1 cellular context compared by ENCODE assay signal in the genomic region with DNA sequence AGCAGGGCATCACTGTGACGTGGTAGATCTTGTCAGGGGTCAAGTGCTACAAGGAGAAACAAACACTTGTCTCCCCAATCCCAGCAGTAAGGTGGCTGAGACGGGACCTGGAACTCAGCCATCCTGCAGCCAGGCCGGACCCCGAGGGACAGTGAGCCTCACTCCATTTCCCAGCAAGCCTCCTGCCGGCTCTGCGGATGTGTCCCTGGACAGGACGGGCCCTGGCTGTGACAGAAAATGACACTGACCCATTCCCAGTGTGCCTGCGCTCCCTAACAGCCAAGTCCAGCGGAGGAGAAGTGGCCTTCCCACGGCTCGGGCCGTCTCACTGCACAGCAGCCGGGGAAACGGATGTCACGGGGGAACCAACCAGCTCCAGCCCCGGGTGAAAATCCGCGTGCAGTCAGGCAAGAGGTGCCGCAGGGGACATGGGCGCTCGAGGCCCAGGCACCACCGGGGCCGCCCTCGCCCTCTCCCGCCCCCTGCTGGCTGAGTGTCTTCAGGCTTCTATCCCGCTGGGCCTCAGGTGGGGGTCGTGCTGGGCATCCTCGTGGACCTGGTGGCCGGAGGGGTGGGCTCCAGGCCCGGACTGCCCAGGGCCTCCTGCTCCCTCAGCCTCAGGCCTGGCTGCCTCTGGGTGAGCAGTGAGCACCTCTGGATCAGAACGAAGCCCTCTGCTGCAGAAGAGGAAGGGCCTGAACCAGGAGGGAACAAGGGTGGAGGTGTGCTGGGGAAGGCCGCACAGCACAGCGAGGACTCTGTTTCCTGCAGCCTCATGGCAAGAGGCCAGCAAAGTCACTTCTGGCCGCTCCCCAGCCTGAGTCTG.
TF ChIP-seq lines count a peak whose summit lies in the region.

No MANE protein-coding gene starts in this region.

TF ChIP-seq in endothelial cell of umbilical vein, 7 proteins besides CTCF, POLR2A, EP300 and RAD21:
- TF ChIP-seq, protein P1, sequence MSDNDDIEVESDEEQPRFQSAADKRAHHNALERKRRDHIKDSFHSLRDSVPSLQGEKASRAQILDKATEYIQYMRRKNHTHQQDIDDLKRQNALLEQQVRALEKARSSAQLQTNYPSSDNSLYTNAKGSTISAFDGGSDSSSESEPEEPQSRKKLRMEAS (IDR thresholded peaks at IDR 0.05; ENCODE audit: insufficient read depth, insufficient read length) = no peak
- no peak for TF ChIP-seq JUN (IDR thresholded peaks at IDR 0.05; ENCODE audit: borderline replicate concordance, insufficient read depth, insufficient read length, low read depth)
- TF ChIP-seq POLR2AphosphoS5 (IDR thresholded peaks at IDR 0.05; ENCODE audit: insufficient read depth, low read depth, low read length) = no peak
- TF ChIP-seq EZH2 (IDR thresholded peaks at IDR 0.05; ENCODE audit: borderline replicate concordance, low read depth, low read length, severe bottlenecking) = no peak
- no peak for TF ChIP-seq GATA2 (IDR thresholded peaks at IDR 0.05; ENCODE audit: insufficient read depth, insufficient read length, low read depth, low read length)
- TF ChIP-seq FOS (IDR thresholded peaks at IDR 0.05; ENCODE audit: borderline replicate concordance, insufficient read depth, low read length) = no peak
- no peak for TF ChIP-seq MYC (IDR thresholded peaks at IDR 0.05; ENCODE audit: low read depth, low read length)
TF ChIP-seq in endothelial cell of umbilical vein: peak in this region for 0.
